8 cellular contexts compared by ENCODE assay signal in genomic region chr16:14501331-14502255, GRCh38.
DNase-seq lines count a peak whose midpoint lies in the region; ATAC-seq and TF ChIP-seq lines count a peak whose summit lies in the region.

No MANE protein-coding gene starts in this region.

- WGBS in esophagus squamous epithelium, 2 donors: 25 to 30% methylated on average over 7 to 9 of the region's 9 CpGs

- H3K9me3 ChIP-seq in BLaER1 treated with 17β-estradiol and CSF1 and Interleukin-3, amounts not matched to agents 10 nM and 100 nM (replicated peaks in 1 of 11): no peaks in the 10 kb centered on the region
- no peaks in the 10 kb centered on the region for H3K9me3 ChIP-seq in esophagus squamous epithelium

- no peaks in the 10 kb centered on the region for H3K9me3 Mint-ChIP-seq in IgD-negative memory B cell

- DNase-seq in SK-MEL-5 (ENCODE audit: low read depth, low spot score): peak; percentile 89
- no peak for DNase-seq in esophagus squamous epithelium (lab: John Stamatoyannopoulos, UW)
- peak; percentile 83 for DNase-seq in mucosa of gallbladder (ENCODE audit: low spot score)
- no peak for DNase-seq in activated effector memory CD4-positive, alpha-beta T cell treated with anti-CD3 and anti-CD28 coated beads, Interleukin-2, amount 50 U/mL, for 16 hours

- TF ChIP-seq POLR2A in esophagus squamous epithelium (IDR thresholded peaks at IDR 0.05): no peak

- no peak for ATAC-seq in HG03460 (IDR thresholded peaks at IDR 0.05; ENCODE audit: unreplicated experiment)
- no peak for ATAC-seq in HG02970 (IDR thresholded peaks at IDR 0.05; ENCODE audit: low FRiP score, unreplicated experiment)

- H3K4me1 ChIP-seq in BLaER1 treated with 17β-estradiol and CSF1 and Interleukin-3, amounts not matched to agents 10 nM and 100 nM: peaks cover 6 to 14% (median 11%) of the 10 kb centered on the region in 10 experiments; a peak in 19 of 20 replicates
- H3K4me1 ChIP-seq in esophagus squamous epithelium: peaks cover 28 to 74% (median 30%) of the 10 kb centered on the region in 3 donors

- TF ChIP-seq CTCF in esophagus squamous epithelium (IDR thresholded peaks at IDR 0.05): no peak

- peak overlapping the region in 2 of 3 donors; percentile 13 to 23 for H3K27ac Mint-ChIP-seq in IgD-negative memory B cell

- H3K4me3 ChIP-seq in BLaER1 treated with 17β-estradiol and CSF1 and Interleukin-3, amounts not matched to agents 10 nM and 100 nM: no peak overlapping the region
- H3K4me3 ChIP-seq in esophagus squamous epithelium: peak overlapping the region in 1 of 4 donors; percentile 8

- H3K4me2 ChIP-seq in BLaER1 treated with 17β-estradiol and CSF1 and Interleukin-3, amounts not matched to agents 10 nM and 100 nM: peak overlapping the region; percentile 29 to 63 (median 53)

- no peaks in the 10 kb centered on the region for H3K36me3 Mint-ChIP-seq in IgD-negative memory B cell

- H3K9ac ChIP-seq in BLaER1 treated with 17β-estradiol and CSF1 and Interleukin-3, amounts not matched to agents 10 nM and 100 nM: no peak overlapping the region

- H3K36me3 ChIP-seq in BLaER1 treated with 17β-estradiol and CSF1 and Interleukin-3, amounts not matched to agents 10 nM and 100 nM: peaks cover 0 to 8% (median 0%) of the 10 kb centered on the region in 11 experiments; a peak in 1 of 22 replicates
- no peaks in the 10 kb centered on the region for H3K36me3 ChIP-seq in esophagus squamous epithelium

- no peaks in the 10 kb centered on the region for H3K27me3 Mint-ChIP-seq in IgD-negative memory B cell

- no peaks in the 10 kb centered on the region for H3K27me3 ChIP-seq in BLaER1 treated with 17β-estradiol and CSF1 and Interleukin-3, amounts not matched to agents 10 nM and 100 nM
- no peaks in the 10 kb centered on the region for H3K27me3 ChIP-seq in esophagus squamous epithelium

- H3K4me3 Mint-ChIP-seq in IgD-negative memory B cell: no peak overlapping the region

- in situ Hi-C loops in SK-MEL-5 (cut with HindIII; ENCODE audit: low pct_unique_long_range_greater_than_20kb, low sequenced_read_pairs): no loop called here

- H3K27ac ChIP-seq in BLaER1 treated with 17β-estradiol and CSF1 and Interleukin-3, amounts not matched to agents 10 nM and 100 nM: peak overlapping the region in 3 of 11 experiments; percentile 24 to 56 (median 25); a peak in 7 of 22 replicates
- H3K27ac ChIP-seq in esophagus squamous epithelium: peak overlapping the region; percentile 73 to 89 (median 87)

- peaks cover 0 to 3% (median 2%) of the 10 kb centered on the region in 3 donors for H3K4me1 Mint-ChIP-seq in IgD-negative memory B cell

- H4K20me1 ChIP-seq in BLaER1 treated with 17β-estradiol and CSF1 and Interleukin-3, amounts not matched to agents 10 nM and 100 nM: peaks cover 0 to 16% (median 0%) of the 10 kb centered on the region in 11 experiments; a peak in 3 of 22 replicates

- intact Hi-C loops in esophagus squamous epithelium (cut with DNase I): no loop called here

Comparison
In these comparisons a context has a peak if more than half of its experiments do, and no peak if none do; other contexts are left out.
1. DNase-seq: peak in SK-MEL-5 (single experiment) and mucosa of gallbladder (single experiment); none in esophagus squamous epithelium (single experiment) and activated effector memory CD4-positive, alpha-beta T cell treated with anti-CD3 and anti-CD28 coated beads, Interleukin-2, amount 50 U/mL, for 16 hours (single experiment).